9 cellular contexts compared by ENCODE assay signal in the genomic region with DNA sequence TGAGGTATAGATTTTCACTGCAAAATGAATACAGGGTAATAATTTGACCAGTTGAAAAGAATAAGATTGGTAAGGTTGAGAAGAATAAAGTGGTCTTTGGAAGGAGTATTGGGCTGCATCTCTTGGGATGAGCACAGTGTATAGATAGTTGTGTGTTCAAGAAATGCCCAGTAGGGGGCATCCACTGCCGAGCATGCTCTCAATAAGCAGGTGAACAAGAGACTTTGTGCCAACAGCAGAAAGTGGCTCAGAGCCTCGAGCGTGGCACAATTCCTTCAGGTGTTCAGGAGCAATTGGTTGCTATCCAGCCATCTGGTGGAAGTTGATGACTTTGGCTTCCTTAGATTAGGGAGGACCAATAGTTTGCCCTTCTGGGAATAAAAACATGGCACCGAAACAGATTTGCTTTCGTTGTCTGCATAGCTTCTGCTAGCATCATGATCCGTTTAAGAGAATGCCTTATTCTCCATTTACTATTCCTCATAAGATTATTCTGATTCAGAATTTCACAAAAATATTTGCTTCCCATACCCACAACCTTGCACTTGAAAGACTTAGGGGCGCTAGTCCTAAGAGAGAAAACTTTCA.
DNase-seq lines count a peak whose midpoint lies in the region; ATAC-seq and TF ChIP-seq lines count a peak whose summit lies in the region.
"Had no signal": no experiment of that assay in that cellular context is flagged by ENCODE, and none has a peak within 500 bp of the region (broad histone marks: within the 10 kb centered on the region; RNA-seq: fewer than 3 reads in every experiment).

No MANE protein-coding gene starts in this region.

- peak; percentile 87 for ATAC-seq in GM18858 (IDR thresholded peaks at IDR 0.05; ENCODE audit: unreplicated experiment)
- peak; percentile 87 for ATAC-seq in HG02943 (IDR thresholded peaks at IDR 0.05; ENCODE audit: low read depth, unreplicated experiment)

- peak; percentile 2 for DNase-seq in DMS153 (lab: John Stamatoyannopoulos, UW)
- peak; percentile 70 for DNase-seq in NCI-H748 (lab: John Stamatoyannopoulos, UW; ENCODE audit: unreplicated experiment)
- DNase-seq in dermis microvascular lymphatic vessel endothelial cell (ENCODE audit: low read depth in 2 of 2), result peak; percentile 21 to 49
- DNase-seq in retinal pigment epithelial cell (ENCODE audit: low read depth), result no peak
- no peak for DNase-seq in effector CD4-positive, alpha-beta T cell
- no peak for DNase-seq in central memory CD4-positive, alpha-beta T cell
- DNase-seq: activated B cell treated with CpG ODN at 0.5 μM for 24 hours had no signal

- TF ChIP-seq CTCF in retinal pigment epithelial cell (conservative IDR thresholded peaks at IDR 0.05; ENCODE audit: low read depth, low read length), result peak; percentile 58

- no peak overlapping the region for H3K4me3 ChIP-seq in retinal pigment epithelial cell (ENCODE audit: low read length)

Comparison
In these comparisons a context has a peak if more than half of its experiments do, and no peak if none do; other contexts are left out.
1. DNase-seq: peak in DMS153 (single experiment), NCI-H748 (single experiment) and dermis microvascular lymphatic vessel endothelial cell (2 of 2); none in retinal pigment epithelial cell (single experiment), effector CD4-positive, alpha-beta T cell (single experiment) and central memory CD4-positive, alpha-beta T cell (single experiment).